In the genomic region with DNA sequence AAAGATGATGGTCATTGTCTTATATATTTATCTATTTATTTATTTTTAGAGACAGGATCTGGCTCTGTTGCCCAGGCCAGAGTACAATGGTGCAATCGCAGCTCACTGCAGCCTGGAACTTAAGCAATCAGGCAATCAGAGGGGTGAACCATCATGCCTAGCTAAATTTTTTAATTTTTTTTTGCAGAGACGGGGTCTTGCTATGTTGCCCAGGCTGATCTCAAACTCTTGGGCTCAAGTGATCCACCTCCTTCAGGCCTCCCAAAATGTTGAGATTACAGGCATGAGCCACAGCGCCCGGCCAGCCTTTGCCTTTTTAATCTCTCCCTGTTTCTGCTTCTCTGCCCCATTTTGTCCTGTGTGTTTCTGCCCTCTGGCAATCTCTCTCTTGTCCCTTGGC, we compare ENCODE assay signal across 19 cellular contexts.
DNase-seq lines count a peak whose midpoint lies in the region; ATAC-seq, FAIRE-seq and TF ChIP-seq lines count a peak whose summit lies in the region.
"Had no signal": no experiment of that assay in that cellular context is flagged by ENCODE, and none has a peak within 500 bp of the region (broad histone marks: within the 10 kb centered on the region; RNA-seq: fewer than 3 reads in every experiment).

No MANE protein-coding gene starts in this region.

- H3K27me3 Mint-ChIP-seq in nephron (ENCODE audit: low read depth), result peaks cover 42% of the 10 kb centered on the region
- H3K27me3 Mint-ChIP-seq in CD4-positive, alpha-beta memory T cell, result peaks cover 0 to 5% of the 10 kb centered on the region in 2 donors

- DNase-seq in HepG2 (ENCODE audit: low spot score), result no peak
- DNase-seq in right lobe of liver, result no peak
- no peak for DNase-seq in H1 (ENCODE audit: low read depth in 1 of 2, low spot score in 2 of 2)
- DNase-seq in stimulated activated effector memory CD8-positive, alpha-beta T cell treated with anti-CD3 and anti-CD28 coated beads, Interleukin-12 subunit alpha, Interleukin-12 subunit beta, amount 100 ng/mL, for 72 hours (ENCODE audit: low spot score in 2 of 2), result no peak
- DNase-seq in CD4-positive, alpha-beta memory T cell, result no peak
- no peak for DNase-seq in SW 1271 (lab: John Stamatoyannopoulos, UW)
- DNase-seq: C1 segment of cervical spinal cord; Caco-2; CD8-positive, alpha-beta T cell; DMS153; DND-41; GM23248; H9; HFFc6 had no signal

- H2BK20ac ChIP-seq in H1 (ENCODE audit: low read length), result no peak overlapping the region

- H3K4me3 ChIP-seq in HepG2 (replicated peaks in 1 of 3; ENCODE audit: insufficient read depth in 1 of 3, low read depth in 2 of 3, low read length in 3 of 3) (no peak overlapping the region), right lobe of liver (no peak overlapping the region), H1 (ENCODE audit: extremely low read depth in 1 of 4, insufficient read depth in 2 of 4, low read depth in 3 of 4, low read length in 4 of 4) (no peak overlapping the region)
- no peak overlapping the region for H3K4me3 ChIP-seq in CD4-positive, alpha-beta memory T cell (ENCODE audit: low read length in 2 of 2)
- H3K4me3 ChIP-seq: GM23248 had no signal

- no TSS peak for BruUV-seq in HepG2 (replicated peaks; lab: Mats Ljungman, UMichigan)

- H4K8ac ChIP-seq in H1 (ENCODE audit: extremely low read depth, insufficient read depth, low read length), result no peak overlapping the region

- no peak overlapping the region for H2BK12ac ChIP-seq in H1 (ENCODE audit: low read depth, low read length)

- CTCF ChIA-PET in HepG2 (lab: Yijun Ruan, JAX; ENCODE audit: low intra/inter-chr PET ratio, low total read pairs) (no interaction called here), H1 (lab: Charles Lee; ENCODE audit: partially characterized antibody) (interaction anchor here (1.9 kb wide), 1 partner anchor 13 kb away, joined by 9 read pairs; no protein-coding TSS in a partner anchor)
- CTCF ChIA-PET in CD4-positive, alpha-beta memory T cell (lab: Charles Lee; ENCODE audit: partially characterized antibody), result no interaction called here

- H4K91ac ChIP-seq in H1 (replicated peaks; ENCODE audit: insufficient read length, low read length), result no peak overlapping the region

- intact Hi-C loops in HepG2 (cut with micrococcal nuclease; ENCODE audit: unreplicated experiment), result no loop called here
- intact Hi-C loops in right lobe of liver (cut with DNase I), result no loop called here
- intact Hi-C loops in CD4-positive, alpha-beta memory T cell (cut with micrococcal nuclease), result no loop called here

- H3K4me1 ChIP-seq in HepG2 (ENCODE audit: insufficient read depth, low read length) (peaks cover 13% of the 10 kb centered on the region), right lobe of liver (no peaks in the 10 kb centered on the region), H1 (replicated peaks in 1 of 4; ENCODE audit: control insufficient read depth in 3 of 4, insufficient read depth in 4 of 4, low read length in 3 of 4) (peaks cover 4 to 11% (median 9%) of the 10 kb centered on the region in 4 experiments)
- peaks cover 38% of the 10 kb centered on the region for H3K4me1 ChIP-seq in CD4-positive, alpha-beta memory T cell (ENCODE audit: insufficient read depth, low read length)
- H3K4me1 ChIP-seq: Caco-2 had no signal

- H3K9me3 ChIP-seq in HepG2 (ENCODE audit: low read length), result no peaks in the 10 kb centered on the region
- no peaks in the 10 kb centered on the region for H3K9me3 ChIP-seq in right lobe of liver
- no peaks in the 10 kb centered on the region for H3K9me3 ChIP-seq in H1 (ENCODE audit: insufficient read depth in 2 of 2, low read depth in 1 of 2, low read length in 1 of 2)
- no peaks in the 10 kb centered on the region for H3K9me3 ChIP-seq in CD4-positive, alpha-beta memory T cell (ENCODE audit: control insufficient read depth in 1 of 2, low read length in 2 of 2)
- H3K9me3 ChIP-seq: Caco-2 had no signal

- no peak overlapping the region for H3K4me3 Mint-ChIP-seq in nephron
- H3K4me3 Mint-ChIP-seq in stimulated activated effector memory CD8-positive, alpha-beta T cell treated with anti-CD3 and anti-CD28 coated beads, Interleukin-12 subunit alpha, Interleukin-12 subunit beta, amount 100 ng/mL, for 72 hours, result no peak overlapping the region
- H3K4me3 Mint-ChIP-seq in CD4-positive, alpha-beta memory T cell, result no peak overlapping the region
- H3K4me3 Mint-ChIP-seq: CD8-positive, alpha-beta T cell; H9; HFFc6 had no signal

- H3K79me1 ChIP-seq in H1 (ENCODE audit: low read depth, low read length), result no peaks in the 10 kb centered on the region

- no peak overlapping the region for H2AK5ac ChIP-seq in H1 (ENCODE audit: low read depth, low read length)

- H2BK15ac ChIP-seq in H1 (ENCODE audit: low read length), result peak overlapping the region; percentile 46; the same call in 1 of the 2 replicates

- H3K9ac ChIP-seq in HepG2 (ENCODE audit: insufficient read depth, low read depth, low read length) (no peak overlapping the region), H1 (replicated peaks in 1 of 4; ENCODE audit: extremely low read depth in 1 of 4, low read depth in 3 of 4, low read length in 3 of 4) (no peak overlapping the region; a peak in 1 of 7 replicates)
- H3K9ac ChIP-seq: GM23248 had no signal

- no peaks in the 10 kb centered on the region for H4K20me1 ChIP-seq in HepG2 (ENCODE audit: insufficient read depth, low read length)
- no peaks in the 10 kb centered on the region for H4K20me1 ChIP-seq in H1 (replicated peaks in 1 of 2; ENCODE audit: control insufficient read depth in 1 of 2, insufficient read depth in 2 of 2, low read length in 2 of 2)

- H3K18ac ChIP-seq in H1 (ENCODE audit: extremely low read depth, low read length), result no peak overlapping the region

- H3K27ac Mint-ChIP-seq in nephron, result peak overlapping the region in 2 of 3 experiments; percentile 20 to 78
- peak overlapping the region; percentile 5 for H3K27ac Mint-ChIP-seq in stimulated activated effector memory CD8-positive, alpha-beta T cell treated with anti-CD3 and anti-CD28 coated beads, Interleukin-12 subunit alpha, Interleukin-12 subunit beta, amount 100 ng/mL, for 72 hours
- H3K27ac Mint-ChIP-seq in CD4-positive, alpha-beta memory T cell, result no peak overlapping the region
- H3K27ac Mint-ChIP-seq: CD8-positive, alpha-beta T cell; H9; HFFc6 had no signal

- POLR2A ChIA-PET in HepG2 (lab: Yijun Ruan, JAX), result no interaction called here
- POLR2A ChIA-PET in H1 (lab: Charles Lee; ENCODE audit: partially characterized antibody), result no interaction called here
- POLR2A ChIA-PET in CD4-positive, alpha-beta memory T cell (lab: Charles Lee; ENCODE audit: partially characterized antibody), result no interaction called here

- H3K79me2 ChIP-seq in HepG2 (ENCODE audit: insufficient read depth, low read length), result no peaks in the 10 kb centered on the region
- no peaks in the 10 kb centered on the region for H3K79me2 ChIP-seq in H1 (ENCODE audit: control insufficient read depth in 1 of 2, insufficient read depth in 2 of 2, low read length in 2 of 2)

- H2BK120ac ChIP-seq in H1 (replicated peaks; ENCODE audit: low read depth, low read length), result no peak overlapping the region

- TF ChIP-seq POLR2A in HepG2 (IDR thresholded peaks at IDR 0.05; ENCODE audit: insufficient read depth in 1 of 2, low read depth in 2 of 2, low read length in 2 of 2) (no peak), right lobe of liver (IDR thresholded peaks at IDR 0.05) (no peak), H1 (IDR thresholded peaks at IDR 0.05; ENCODE audit: control extremely low read depth in 1 of 2, low read depth in 2 of 2, low read length in 2 of 2) (no peak)

- TF ChIP-seq RAD21 in HepG2 (CRISPR knock-in tag; IDR thresholded peaks at IDR 0.05), result no peak
- TF ChIP-seq RAD21 in H1 (IDR thresholded peaks at IDR 0.05 in 1 of 2, conservative IDR thresholded peaks at IDR 0.05 in 1 of 2; ENCODE audit: low read depth in 2 of 2, low read length in 2 of 2), result no peak

- H2AFZ ChIP-seq in HepG2 (ENCODE audit: low read length), result no peak overlapping the region
- no peak overlapping the region for H2AFZ ChIP-seq in H1 (ENCODE audit: low read length)
- H2AFZ ChIP-seq: GM23248 had no signal

- no peak for TF ChIP-seq EP300 in HepG2 (IDR thresholded peaks at IDR 0.05; ENCODE audit: low read depth in 2 of 2, low read length in 2 of 2)
- TF ChIP-seq EP300 in HepG2 (CRISPR knock-in tag; IDR thresholded peaks at IDR 0.05; ENCODE audit: borderline replicate concordance), result no peak
- no peak for TF ChIP-seq EP300 in H1 (IDR thresholded peaks at IDR 0.05; ENCODE audit: borderline replicate concordance in 1 of 2, low read depth in 2 of 2, low read length in 2 of 2)

- H3K36me3 Mint-ChIP-seq in nephron (ENCODE audit: low read depth), result no peaks in the 10 kb centered on the region
- H3K36me3 Mint-ChIP-seq in stimulated activated effector memory CD8-positive, alpha-beta T cell treated with anti-CD3 and anti-CD28 coated beads, Interleukin-12 subunit alpha, Interleukin-12 subunit beta, amount 100 ng/mL, for 72 hours, result no peaks in the 10 kb centered on the region
- no peaks in the 10 kb centered on the region for H3K36me3 Mint-ChIP-seq in CD4-positive, alpha-beta memory T cell
- H3K36me3 Mint-ChIP-seq: CD8-positive, alpha-beta T cell had no signal

- H3K27me3 ChIP-seq in HepG2 (ENCODE audit: control insufficient read depth in 1 of 2, insufficient read depth in 2 of 2, low read length in 2 of 2) (peaks cover 13 to 49% of the 10 kb centered on the region in 2 experiments), right lobe of liver (no peaks in the 10 kb centered on the region), H1 (replicated peaks in 1 of 4; ENCODE audit: control insufficient read depth in 3 of 4, extremely low read depth in 1 of 4, insufficient read depth in 3 of 4, low read length in 3 of 4) (peaks cover 0 to 6% (median 3%) of the 10 kb centered on the region in 4 experiments; a peak in 4 of 7 replicates)
- H3K27me3 ChIP-seq in CD4-positive, alpha-beta memory T cell (ENCODE audit: insufficient read depth, low read length), result no peaks in the 10 kb centered on the region

- FAIRE-seq in HepG2 (lab: Jason Lieb, UNC), result no peak
- no peak for FAIRE-seq in H1 (lab: Jason Lieb, UNC)
- FAIRE-seq: G401.6, GM12892 had no signal

- H3K4me1 Mint-ChIP-seq in nephron, result peaks cover 51% of the 10 kb centered on the region
- H3K4me1 Mint-ChIP-seq in stimulated activated effector memory CD8-positive, alpha-beta T cell treated with anti-CD3 and anti-CD28 coated beads, Interleukin-12 subunit alpha, Interleukin-12 subunit beta, amount 100 ng/mL, for 72 hours, result peaks cover 39% of the 10 kb centered on the region
- H3K4me1 Mint-ChIP-seq in CD4-positive, alpha-beta memory T cell, result peaks cover 30 to 42% (median 40%) of the 10 kb centered on the region in 4 donors

- H3K23me2 ChIP-seq in H1 (ENCODE audit: low read depth, low read length), result no peaks in the 10 kb centered on the region

- H3K36me3 ChIP-seq in HepG2 (replicated peaks in 1 of 2; ENCODE audit: control insufficient read depth in 1 of 2, insufficient read depth in 2 of 2, low read length in 2 of 2) (no peaks in the 10 kb centered on the region), right lobe of liver (no peaks in the 10 kb centered on the region), H1 (ENCODE audit: control insufficient read depth in 2 of 4, insufficient read depth in 4 of 4, low read length in 3 of 4) (no peaks in the 10 kb centered on the region)
- H3K36me3 ChIP-seq in CD4-positive, alpha-beta memory T cell (ENCODE audit: insufficient read depth, low read length), result no peaks in the 10 kb centered on the region

- no peak overlapping the region for H3K14ac ChIP-seq in H1 (ENCODE audit: insufficient read length)

- no peak overlapping the region for H3K4ac ChIP-seq in H1 (replicated peaks; ENCODE audit: insufficient read length, low read depth, low read length)

- WGBS in HepG2 (ENCODE audit: low lambda C conversion rate), result 54% methylated on average over 4 of the region's 4 CpGs
- 52% methylated on average over 3 of the region's 4 CpGs for WGBS in right lobe of liver (ENCODE audit: insufficient coverage, low coverage, low lambda C conversion rate, missing lambda C conversion rate)
- 84% methylated on average over 4 of the region's 4 CpGs; no CpG with 5 or more reads in 1 of the 2 experiments for WGBS in H1 (ENCODE audit: extremely low coverage in 1 of 2, insufficient coverage in 1 of 2, insufficient read length in 1 of 2, insufficient replicate concordance in 2 of 2, low coverage in 1 of 2, low lambda C conversion rate in 2 of 2, missing lambda C conversion rate in 1 of 2), 2 experiments

- TF ChIP-seq CTCF in HepG2 (CRISPR knock-in tag; IDR thresholded peaks at IDR 0.05), result no peak
- no peak for TF ChIP-seq CTCF in right lobe of liver (IDR thresholded peaks at IDR 0.05)
- no peak for TF ChIP-seq CTCF in H1 (IDR thresholded peaks at IDR 0.05; ENCODE audit: control extremely low read depth in 1 of 3, insufficient read depth in 1 of 3, low read depth in 1 of 3, low read length in 3 of 3)
- no peak for TF ChIP-seq CTCF in nephron (IDR thresholded peaks at IDR 0.05; ENCODE audit: unreplicated experiment in 3 of 3)

- in situ Hi-C loops in HepG2 (cut with HindIII; ENCODE audit: extremely low pct_ligation_motif_present, low pct_unique_long_range_greater_than_20kb), result no loop called here

- H3K56ac ChIP-seq in H1 (replicated peaks; ENCODE audit: insufficient read length, low read depth, low read length), result no peak overlapping the region

- H3K23ac ChIP-seq in H1 (ENCODE audit: insufficient read length), result no peak overlapping the region

- H3K9me3 Mint-ChIP-seq in nephron, result no peaks in the 10 kb centered on the region
- H3K9me3 Mint-ChIP-seq in stimulated activated effector memory CD8-positive, alpha-beta T cell treated with anti-CD3 and anti-CD28 coated beads, Interleukin-12 subunit alpha, Interleukin-12 subunit beta, amount 100 ng/mL, for 72 hours, result no peaks in the 10 kb centered on the region
- H3K9me3 Mint-ChIP-seq in CD4-positive, alpha-beta memory T cell, result no peaks in the 10 kb centered on the region
- H3K9me3 Mint-ChIP-seq: CD8-positive, alpha-beta T cell; H9; HFFc6 had no signal

- H2BK5ac ChIP-seq in H1 (ENCODE audit: low read depth, low read length), result no peak overlapping the region

- H3K4me2 ChIP-seq in HepG2 (ENCODE audit: low read depth, low read length) (no peak overlapping the region), H1 (ENCODE audit: insufficient read depth in 1 of 2, low read depth in 2 of 2, low read length in 2 of 2) (no peak overlapping the region)

- ATAC-seq in HepG2 (no peak), right lobe of liver (no peak), HG03378 (IDR thresholded peaks at IDR 0.05; ENCODE audit: unreplicated experiment) (no peak)
- no peak for ATAC-seq in stimulated activated effector memory CD8-positive, alpha-beta T cell treated with anti-CD3 and anti-CD28 coated beads, Interleukin-12 subunit alpha, Interleukin-12 subunit beta, amount 100 ng/mL, for 72 hours
- ATAC-seq: CD8-positive, alpha-beta T cell; HCT116 had no signal

- H3K27ac ChIP-seq in HepG2 (ENCODE audit: extremely low read length, insufficient read depth, low read length) (no peak overlapping the region), right lobe of liver (no peak overlapping the region), H1 (ENCODE audit: low read depth, low read length) (no peak overlapping the region)
- H3K27ac ChIP-seq in CD4-positive, alpha-beta memory T cell (ENCODE audit: low read depth, low read length), result no peak overlapping the region
- H3K27ac ChIP-seq: GM23248 had no signal

- no peak overlapping the region for H4K5ac ChIP-seq in H1 (ENCODE audit: insufficient read length, low read depth, low read length)

Comparison
In these comparisons a context has a peak if more than half of its experiments do, and no peak if none do; other contexts are left out.
1. H3K27ac Mint-ChIP-seq: peak in nephron (2 of 3) and stimulated activated effector memory CD8-positive, alpha-beta T cell treated with anti-CD3 and anti-CD28 coated beads, Interleukin-12 subunit alpha, Interleukin-12 subunit beta, amount 100 ng/mL, for 72 hours (single experiment); none in CD4-positive, alpha-beta memory T cell (0 of 7).
2. Of the 41 proteins assayed by ChIP-seq in both HepG2 and H1: peak only in HepG2: CEBPB; only in H1: none; in both: none; in neither: 40.